In genomic region chrX:12989456-12989855, GRCh38 we compare ENCODE assay signal across 20 cellular contexts. TPM values are rescaled to one million over a fixed set of nuclear protein-coding genes. Genes with fewer than 3 reads are reported as not detected.
"Had no signal": no experiment of that assay in that cellular context is flagged by ENCODE, and none has a peak within 500 bp of the region (broad histone marks: within the 10 kb centered on the region; RNA-seq: fewer than 3 reads in every experiment).

No MANE protein-coding gene starts in this region.

- H3K4me3 ChIP-seq: skin epidermis, transverse colon had no signal

- ATAC-seq: activated CD8-positive, alpha-beta T cell treated with anti-CD3 and anti-CD28 coated beads for 36 hours; activated naive CD8-positive, alpha-beta T cell treated with anti-CD3 and anti-CD28 coated beads, Interleukin-2, amount 50 U/mL, for 24 hours; natural killer cell treated with Interleukin-12 subunit alpha and Interleukin-12 subunit beta and Interleukin-15 and Interleukin-18, amount 100 ng/mL, for 72 hours; stimulated activated effector memory CD8-positive, alpha-beta T cell treated with anti-CD3 and anti-CD28 coated beads, Interleukin-12 subunit alpha, Interleukin-12 subunit beta, amount 100 ng/mL, for 72 hours had no signal

- H3K27ac ChIP-seq: coronary artery, skin epidermis had no signal

- H3K9me3 ChIP-seq: ascending aorta, transverse colon had no signal

- H3K36me3 ChIP-seq: ascending aorta, transverse colon had no signal

- H3K4me1 ChIP-seq: ascending aorta had no signal

- DNase-seq: activated CD4-positive, alpha-beta T cell treated with anti-CD3 and anti-CD28 coated beads for 4 hours; activated CD8-positive, alpha-beta memory T cell treated with anti-CD3 and anti-CD28 coated beads, Interleukin-2, amount 50 U/mL, for 48 hours; activated CD8-positive, alpha-beta T cell treated with anti-CD3 and anti-CD28 coated beads for 36 hours; activated naive CD4-positive, alpha-beta T cell; activated naive CD8-positive, alpha-beta T cell treated with anti-CD3 and anti-CD28 coated beads, Interleukin-2, amount 50 U/mL, for 24 hours; caudate nucleus; effector CD8-positive, alpha-beta T cell; immature natural killer cell; left cardiac atrium; T-helper 1 cell; transverse colon had no signal

- H3K27me3 ChIP-seq: ascending aorta, transverse colon had no signal

RNA-seq across cellular contexts. Expression of gene FAM9C, which starts 55.0 kb away (rescaled TPM):
- total RNA-seq: activated CD8-positive, alpha-beta T cell treated with anti-CD3 and anti-CD28 coated beads for 36 hours; ascending aorta; glomerular endothelial cell; left cardiac atrium; lung microvascular endothelial cell; mucosa of gallbladder; natural killer cell treated with Interleukin-12 subunit alpha and Interleukin-12 subunit beta and Interleukin-15 and Interleukin-18, amount 100 ng/mL, for 72 hours; osteocyte had no signal
- polyA plus RNA-seq: immature natural killer cell had no signal
